Comparison of ENCODE assay signal across 16 cellular contexts in genomic region chr1:41773842-41774241, GRCh38.
"Had no signal": no experiment of that assay in that cellular context is flagged by ENCODE, and none has a peak within 500 bp of the region (broad histone marks: within the 10 kb centered on the region; RNA-seq: fewer than 3 reads in every experiment).

No MANE protein-coding gene starts in this region.

- H3K9me3 ChIP-seq: testis, vagina had no signal

- H3K27me3 ChIP-seq: testis, vagina had no signal

- ATAC-seq: foreskin keratinocyte; naive thymus-derived CD4-positive, alpha-beta T cell; stimulated activated effector memory CD8-positive, alpha-beta T cell treated with anti-CD3 and anti-CD28 coated beads, Interleukin-12 subunit alpha, Interleukin-12 subunit beta, amount 100 ng/mL, for 72 hours; stimulated activated naive CD8-positive, alpha-beta T cell treated with anti-CD3 and anti-CD28 coated beads, Interleukin-15, amount 100 ng/mL, for 72 hours had no signal

- H3K4me1 ChIP-seq: testis had no signal

- H3K4me3 ChIP-seq: lung, testis, vagina had no signal

- H3K36me3 ChIP-seq: vagina had no signal

- H3K27ac ChIP-seq: foreskin keratinocyte, testis had no signal

- DNase-seq: activated CD4-positive, alpha-beta T cell treated with anti-CD3 and anti-CD28 coated beads for 1 hour; activated T-cell treated with anti-CD3 and anti-CD28 coated beads, Interleukin-2, amount 50 U/mL, for 1 hour; effector CD4-positive, alpha-beta T cell; erythroblast; foreskin keratinocyte; kidney; naive thymus-derived CD4-positive, alpha-beta T cell; occipital lobe; small intestine; stimulated activated CD4-positive, alpha-beta T cell treated with anti-CD3 and anti-CD28 coated beads, Interleukin-2, amount 100 ng/mL, for 24 hours; stimulated activated naive CD8-positive, alpha-beta T cell treated with anti-CD3 and anti-CD28 coated beads, Interleukin-15, amount 100 ng/mL, for 72 hours; T-helper 9 cell; testis had no signal

- FAIRE-seq: kidney, small intestine had no signal
